Comparison of ENCODE assay signal across 15 cellular contexts in the genomic region with DNA sequence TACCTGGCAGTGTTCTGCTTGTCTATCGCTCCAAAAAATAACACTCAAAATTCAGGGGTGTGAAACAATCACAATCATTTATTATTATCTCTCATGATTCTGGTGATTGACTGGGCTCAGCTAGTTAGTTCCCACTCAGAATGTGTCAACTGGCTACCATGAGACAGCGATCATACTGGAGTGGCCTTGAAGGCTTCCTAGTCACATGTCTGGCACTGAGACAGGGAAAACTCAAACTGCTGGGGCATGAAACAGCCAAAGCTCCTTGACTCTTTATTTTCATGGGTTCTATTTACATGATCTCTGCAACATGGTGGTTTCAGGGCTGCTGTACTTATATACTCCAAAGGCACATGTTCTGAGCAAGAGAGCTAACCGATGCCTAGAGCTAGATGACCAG.
"Had no signal": no experiment of that assay in that cellular context is flagged by ENCODE, and none has a peak within 500 bp of the region (broad histone marks: within the 10 kb centered on the region; RNA-seq: fewer than 3 reads in every experiment).

No MANE protein-coding gene starts in this region.

- H3K27me3 ChIP-seq: cardiac muscle cell, heart left ventricle, neutrophil had no signal

- H3K9me3 ChIP-seq: heart left ventricle, neutrophil had no signal

- ATAC-seq: activated CD8-positive, alpha-beta memory T cell treated with anti-CD3 and anti-CD28 coated beads, Interleukin-2, amount 10 ng/mL, durations not matched to agents 7 days and 5 days; heart left ventricle; left cardiac atrium; naive thymus-derived CD8-positive, alpha-beta T cell; sciatic nerve; T-cell had no signal

- DNase-seq: activated CD4-positive, alpha-beta T cell treated with anti-CD3 and anti-CD28 coated beads, Interleukin-2, amount 50 U/mL, for 48 hours; activated CD4-positive, CD25-positive, alpha-beta regulatory T cell treated with anti-CD3 and anti-CD28 coated beads, Interleukin-2, amount 50 U/mL, for 72 hours; activated CD8-positive, alpha-beta memory T cell treated with anti-CD3 and anti-CD28 coated beads, Interleukin-2, amount 10 ng/mL, durations not matched to agents 7 days and 5 days; activated naive CD4-positive, alpha-beta T cell treated with anti-CD3 and anti-CD28 coated beads, Interleukin-2, amount 10 ng/mL, durations not matched to agents 7 days and 5 days; activated T-cell treated with anti-CD3 and anti-CD28 coated beads, Interleukin-2, amount 50 U/mL, for 1 hour; heart left ventricle; left cardiac atrium; naive thymus-derived CD8-positive, alpha-beta T cell; stimulated activated CD4-positive, alpha-beta T cell treated with anti-CD3 and anti-CD28 coated beads, Interleukin-2, amount 100 ng/mL, for 24 hours; T-cell; T1000 had no signal

- H3K27ac ChIP-seq: cardiac muscle cell, heart left ventricle, neutrophil had no signal

- H3K36me3 ChIP-seq: cardiac muscle cell, heart left ventricle, neutrophil had no signal

- H3K4me3 ChIP-seq: cardiac muscle cell, heart left ventricle, lung had no signal
